In the genomic region with DNA sequence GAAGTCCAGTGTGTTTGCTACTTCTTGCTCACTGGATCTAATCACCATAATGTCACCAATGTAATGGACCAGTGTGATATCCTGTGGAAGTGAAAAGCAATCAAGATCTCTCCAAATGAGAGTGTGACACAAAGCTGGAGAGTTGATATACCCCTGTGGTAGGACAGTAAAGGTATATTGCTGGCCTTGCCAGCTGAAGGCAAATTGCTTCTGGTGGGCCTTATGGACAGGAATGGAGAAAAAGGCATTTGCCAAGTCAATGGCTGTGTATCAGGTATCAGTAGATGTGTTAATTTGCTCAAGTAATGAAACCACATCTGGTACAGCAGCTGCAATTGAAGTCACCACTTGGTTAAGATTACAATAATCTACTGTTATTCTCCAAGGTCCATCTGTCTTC, we compare ENCODE assay signal across 1 cellular context. TPM values are rescaled to one million over a fixed set of nuclear protein-coding genes. Genes with fewer than 3 reads are reported as not detected.
"Had no signal": no experiment of that assay in that cellular context is flagged by ENCODE, and none has a peak within 500 bp of the region (broad histone marks: within the 10 kb centered on the region; RNA-seq: fewer than 3 reads in every experiment).

No MANE protein-coding gene starts in this region.

RNA-seq across cellular contexts. Expression of a gene that starts 19.5 kb away (rescaled TPM):
- total RNA-seq: OCI-LY7 had no signal
